30 cellular contexts compared by ENCODE assay signal in genomic region chrX:101906136-101906796, GRCh38. TPM values are rescaled to one million over a fixed set of nuclear protein-coding genes. Genes with fewer than 3 reads are reported as not detected.
"Had no signal": no experiment of that assay in that cellular context is flagged by ENCODE, and none has a peak within 500 bp of the region (broad histone marks: within the 10 kb centered on the region; RNA-seq: fewer than 3 reads in every experiment).

No MANE protein-coding gene starts in this region.

- H3K36me3 ChIP-seq: breast epithelium, cardiac muscle cell, gastrocnemius medialis had no signal

- H3K27me3 ChIP-seq: cardiac muscle cell, foreskin keratinocyte, gastrocnemius medialis had no signal

- H3K27ac ChIP-seq: breast epithelium, cardiac muscle cell, coronary artery, dorsolateral prefrontal cortex, foreskin keratinocyte, gastrocnemius medialis had no signal

- H3K4me3 ChIP-seq: breast epithelium, cardiac muscle cell, coronary artery, dorsolateral prefrontal cortex, gastrocnemius medialis had no signal

- H3K9me3 ChIP-seq: gastrocnemius medialis had no signal

- H3K4me1 ChIP-seq: breast epithelium, foreskin keratinocyte, gastrocnemius medialis had no signal

- DNase-seq: activated CD4-positive, alpha-beta memory T cell treated with anti-CD3 and anti-CD28 coated beads, Interleukin-2, amount 10 ng/mL, durations not matched to agents 7 days and 5 days; activated CD4-positive, alpha-beta T cell treated with anti-CD3 and anti-CD28 coated beads for 1 hour; activated CD4-positive, alpha-beta T cell treated with anti-CD3 and anti-CD28 coated beads for 4 hours; activated CD4-positive, alpha-beta T cell treated with anti-CD3 and anti-CD28 coated beads, Interleukin-2, amount 10 ng/mL, durations not matched to agents 7 days and 5 days; activated CD4-positive, alpha-beta T cell treated with anti-CD3 and anti-CD28 coated beads, Interleukin-2, amount 50 U/mL, for 4 hours; activated CD8-positive, alpha-beta memory T cell treated with anti-CD3 and anti-CD28 coated beads, Interleukin-2, amount 50 U/mL, for 48 hours; activated gamma-delta T cell; activated naive CD4-positive, alpha-beta T cell; activated naive CD4-positive, alpha-beta T cell treated with anti-CD3 and anti-CD28 coated beads, Interleukin-2, amount 10 ng/mL, durations not matched to agents 7 days and 5 days; activated naive CD8-positive, alpha-beta T cell treated with anti-CD3 and anti-CD28 coated beads, Interleukin-2, amount 10 ng/mL, durations not matched to agents 7 days and 5 days; activated T-cell treated with anti-CD3 and anti-CD28 coated beads for 4 hours; activated T-cell treated with anti-CD3 and anti-CD28 coated beads, Interleukin-2, amount 50 U/mL, for 24 hours; activated T-cell treated with anti-CD3 and anti-CD28 coated beads, Interleukin-2, amount 50 U/mL, for 72 hours; amniotic stem cell; anterior cingulate cortex; central memory CD4-positive, alpha-beta T cell; cerebellar nuclear complex; dorsolateral prefrontal cortex; effector memory CD4-positive, alpha-beta T cell; endodermal cell; foreskin keratinocyte; gastrocnemius medialis; glutamatergic neuron; T-helper 2 cell had no signal

- ATAC-seq: activated naive CD4-positive, alpha-beta T cell treated with anti-CD3 and anti-CD28 coated beads, Interleukin-2, amount 50 U/mL, for 72 hours; activated T-cell treated with anti-CD3 and anti-CD28 coated beads, Interleukin-2, amount 50 U/mL, for 72 hours; esophagus mucosa; foreskin keratinocyte; gastrocnemius medialis; WTC11 had no signal

RNA-seq across cellular contexts. Expression of gene ZMAT1, which starts 25.6 kb away (rescaled TPM):
- total RNA-seq: foreskin keratinocyte had no signal
- polyA plus RNA-seq: foreskin keratinocyte had no signal
